In genomic region chr17:77399319-77399959, GRCh38 we compare ENCODE assay signal across 15 cellular contexts.
DNase-seq lines count a peak whose midpoint lies in the region; ATAC-seq and TF ChIP-seq lines count a peak whose summit lies in the region.
"Had no signal": no experiment of that assay in that cellular context is flagged by ENCODE, and none has a peak within 500 bp of the region (broad histone marks: within the 10 kb centered on the region; RNA-seq: fewer than 3 reads in every experiment).

No MANE protein-coding gene starts in this region.

- H3K36me3 ChIP-seq in left ventricle myocardium inferior, result peaks cover 15% of the 10 kb centered on the region
- H3K36me3 ChIP-seq in vagina, result peaks cover 0 to 12% of the 10 kb centered on the region in 2 donors

- no peaks in the 10 kb centered on the region for H3K27me3 Mint-ChIP-seq in activated naive CD8-positive, alpha-beta T cell
- H3K27me3 Mint-ChIP-seq in natural killer cell treated with Interleukin-12 subunit alpha and Interleukin-12 subunit beta and Interleukin-15 and Interleukin-18, amount 100 ng/mL, for 72 hours, result no peaks in the 10 kb centered on the region

- H3K4me3 ChIP-seq in left ventricle myocardium inferior (no peak overlapping the region), vagina (no peak overlapping the region)
- H3K4me3 ChIP-seq: PC-9 had no signal

- H3K27me3 ChIP-seq in left ventricle myocardium inferior (ENCODE audit: low read depth) (no peaks in the 10 kb centered on the region), vagina (no peaks in the 10 kb centered on the region)
- H3K27me3 ChIP-seq: BE2C, brain microvascular endothelial cell had no signal

- H3K27ac ChIP-seq in left ventricle myocardium inferior (replicated peaks), result peak overlapping the region; percentile 69
- peak overlapping the region; percentile 56 for H3K27ac ChIP-seq in vagina
- H3K27ac ChIP-seq: brain microvascular endothelial cell, PC-9 had no signal

- no peak for ATAC-seq in natural killer cell treated with Interleukin-12 subunit alpha and Interleukin-12 subunit beta and Interleukin-15 and Interleukin-18, amount 100 ng/mL, for 72 hours

- H3K9me3 ChIP-seq in left ventricle myocardium inferior (replicated peaks), result no peaks in the 10 kb centered on the region
- H3K9me3 ChIP-seq in vagina, result no peaks in the 10 kb centered on the region
- H3K9me3 ChIP-seq: BE2C had no signal

- peak overlapping the region; percentile 79 for H3K4me3 Mint-ChIP-seq in activated naive CD8-positive, alpha-beta T cell
- H3K4me3 Mint-ChIP-seq in natural killer cell treated with Interleukin-12 subunit alpha and Interleukin-12 subunit beta and Interleukin-15 and Interleukin-18, amount 100 ng/mL, for 72 hours, result peak overlapping the region; percentile 90

- H3K4me1 ChIP-seq in left ventricle myocardium inferior (peaks cover 90% of the 10 kb centered on the region), vagina (peaks cover 79% of the 10 kb centered on the region)

- H3K27ac Mint-ChIP-seq in activated naive CD8-positive, alpha-beta T cell, result peak overlapping the region; percentile 97
- peak overlapping the region; percentile 98 to 99 for H3K27ac Mint-ChIP-seq in natural killer cell treated with Interleukin-12 subunit alpha and Interleukin-12 subunit beta and Interleukin-15 and Interleukin-18, amount 100 ng/mL, for 72 hours

- H3K4me1 Mint-ChIP-seq in activated naive CD8-positive, alpha-beta T cell (ENCODE audit: low read depth), result peaks cover 76% of the 10 kb centered on the region
- H3K4me1 Mint-ChIP-seq in natural killer cell treated with Interleukin-12 subunit alpha and Interleukin-12 subunit beta and Interleukin-15 and Interleukin-18, amount 100 ng/mL, for 72 hours (ENCODE audit: low read depth in 2 of 2), result peaks cover 50 to 53% of the 10 kb centered on the region in 2 donors

- H3K9me3 Mint-ChIP-seq in activated naive CD8-positive, alpha-beta T cell (ENCODE audit: low read depth), result no peaks in the 10 kb centered on the region
- H3K9me3 Mint-ChIP-seq in natural killer cell treated with Interleukin-12 subunit alpha and Interleukin-12 subunit beta and Interleukin-15 and Interleukin-18, amount 100 ng/mL, for 72 hours, result no peaks in the 10 kb centered on the region

- TF ChIP-seq POLR2A in vagina (IDR thresholded peaks at IDR 0.05), result no peak

- H3K36me3 Mint-ChIP-seq in activated naive CD8-positive, alpha-beta T cell, result peaks cover 4% of the 10 kb centered on the region
- no peaks in the 10 kb centered on the region for H3K36me3 Mint-ChIP-seq in natural killer cell treated with Interleukin-12 subunit alpha and Interleukin-12 subunit beta and Interleukin-15 and Interleukin-18, amount 100 ng/mL, for 72 hours

- DNase-seq in left ventricle myocardium inferior, result no peak
- no peak for DNase-seq in cardiac septum (ENCODE audit: low spot score)
- no peak for DNase-seq in natural killer cell treated with Interleukin-12 subunit alpha and Interleukin-12 subunit beta and Interleukin-15 and Interleukin-18, amount 100 ng/mL, for 72 hours (ENCODE audit: low spot score)
- DNase-seq in vagina (ENCODE audit: extremely low spot score in 2 of 2), result no peak
- DNase-seq in NCI-H187 treated with DMSO at 0.1 percent for 48 hours (lab: John Stamatoyannopoulos, UW), result no peak
- DNase-seq in NCI-H1694 treated with DMSO at 0.1 percent for 48 hours (lab: John Stamatoyannopoulos, UW), result no peak
- no peak for DNase-seq in CD1c-positive myeloid dendritic cell (ENCODE audit: extremely low spot score)
- DNase-seq: BE2C; brain microvascular endothelial cell; glutamatergic neuron; left cardiac atrium; NCI-H226; PC-9; stimulated activated CD4-positive, alpha-beta T cell treated with anti-CD3 and anti-CD28 coated beads, Interleukin-15, amount 100 ng/mL, for 24 hours had no signal

- intact Hi-C loops in left ventricle myocardium inferior (cut with micrococcal nuclease), result no loop called here
- intact Hi-C loops in cardiac septum (cut with DNase I), result no loop called here
- intact Hi-C loops in vagina (cut with DNase I), result no loop called here

- no peak for TF ChIP-seq CTCF in left ventricle myocardium inferior (IDR thresholded peaks at IDR 0.05; ENCODE audit: borderline replicate concordance)
- TF ChIP-seq CTCF in vagina (IDR thresholded peaks at IDR 0.05), result no peak
